In the genomic region with DNA sequence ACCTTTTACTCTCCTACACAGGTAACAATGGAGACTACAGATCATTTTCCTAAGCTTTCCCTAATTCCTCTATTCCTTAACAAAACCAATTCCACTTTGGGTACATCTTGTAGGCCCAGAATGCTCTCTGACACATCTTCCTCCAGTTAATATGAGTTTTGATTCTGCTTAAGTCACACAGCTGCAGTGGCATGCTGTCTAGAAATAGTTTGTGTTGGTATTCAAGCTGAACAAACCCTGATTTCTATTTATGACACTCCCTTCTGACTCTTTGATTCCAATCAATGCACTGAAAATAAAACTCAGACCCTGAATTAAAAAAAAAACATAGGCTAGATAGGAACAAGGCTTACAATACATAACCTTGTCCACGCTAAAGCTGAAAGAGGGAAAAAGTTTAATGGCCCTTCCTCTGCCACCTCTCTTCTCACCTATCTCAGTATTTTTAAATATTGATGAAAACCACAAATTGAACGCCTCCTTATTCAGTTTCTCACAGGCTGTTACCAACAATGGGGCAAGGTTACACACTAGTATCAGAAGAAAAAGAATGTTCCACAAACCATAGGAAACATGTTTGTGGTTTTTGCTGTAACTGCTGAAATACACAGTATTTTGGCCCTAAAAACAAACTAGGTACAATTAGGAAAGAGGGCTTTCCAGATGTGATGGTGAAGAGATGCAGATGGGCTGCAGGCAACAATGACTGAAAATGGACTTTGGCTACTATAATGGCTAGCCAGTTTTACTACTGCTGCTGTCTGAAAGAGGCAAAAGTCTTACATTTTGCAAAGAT, we compare ENCODE assay signal across 14 cellular contexts. TPM values are rescaled to one million over a fixed set of nuclear protein-coding genes. Genes with fewer than 3 reads are reported as not detected.
DNase-seq lines count a peak whose midpoint lies in the region; ATAC-seq and TF ChIP-seq lines count a peak whose summit lies in the region.
"Had no signal": no experiment of that assay in that cellular context is flagged by ENCODE, and none has a peak within 500 bp of the region (broad histone marks: within the 10 kb centered on the region; RNA-seq: fewer than 3 reads in every experiment).

No MANE protein-coding gene starts in this region.

- peak overlapping the region; percentile 53 for H3K4me2 ChIP-seq in MM.1S (ENCODE audit: low read depth, low read length)

- H3K27ac ChIP-seq in MM.1S (ENCODE audit: low read length): peak overlapping the region; percentile 84
- H3K27ac ChIP-seq: esophagus squamous epithelium, SK-N-MC had no signal

- H2AFZ ChIP-seq in MM.1S (ENCODE audit: low read length): 0 out of 2 replicates have a peak overlapping the region, but pooled peaks have one; percentile 5

- TF ChIP-seq CTCF in MM.1S (IDR thresholded peaks at IDR 0.05; ENCODE audit: low read length): no peak
- TF ChIP-seq CTCF in fibroblast of the aortic adventitia (IDR thresholded peaks at IDR 0.05; ENCODE audit: insufficient read depth, low read length): no peak

- 0 out of 2 replicates have a peak overlapping the region, but pooled peaks have one; percentile 1 for H3K4me3 ChIP-seq in MM.1S (ENCODE audit: low read length)
- H3K4me3 ChIP-seq in fibroblast of the aortic adventitia (ENCODE audit: low read depth, low read length): no peak overlapping the region
- H3K4me3 ChIP-seq: esophagus squamous epithelium, mucosa of descending colon, SK-N-MC had no signal

- no peaks in the 10 kb centered on the region for H3K9me2 ChIP-seq in MM.1S (replicated peaks; ENCODE audit: insufficient read depth, low read length)

- peak overlapping the region; percentile 19; the same call in 1 of the 2 replicates for H3K9ac ChIP-seq in MM.1S (ENCODE audit: low read length)

- H4K20me1 ChIP-seq in MM.1S (ENCODE audit: insufficient read depth, low read length): no peaks in the 10 kb centered on the region

- no peaks in the 10 kb centered on the region for H3K9me3 ChIP-seq in MM.1S (replicated peaks; ENCODE audit: insufficient read depth, low read length)
- H3K9me3 ChIP-seq: esophagus squamous epithelium, mucosa of descending colon had no signal

- no peaks in the 10 kb centered on the region for H3K36me3 ChIP-seq in MM.1S (replicated peaks; ENCODE audit: insufficient read depth, low read length)

- DNase-seq in GM03348 (ENCODE audit: low spot score): peak; percentile 7
- peak; percentile 88 for DNase-seq in MM.1S
- peak; percentile 1 for DNase-seq in fibroblast of the aortic adventitia (ENCODE audit: low read depth)
- DNase-seq in cerebellar nuclear complex (lab: John Stamatoyannopoulos, UW): no peak
- no peak for DNase-seq in NCI-H748 (lab: John Stamatoyannopoulos, UW; ENCODE audit: unreplicated experiment)
- DNase-seq in NCI-H1092 (lab: John Stamatoyannopoulos, UW): no peak
- DNase-seq: activated CD4-positive, CD25-positive, alpha-beta regulatory T cell; esophagus squamous epithelium; GOT3; mucosa of descending colon; NCI-H2029; substantia nigra had no signal

- peaks cover 48% of the 10 kb centered on the region for H3K4me1 ChIP-seq in MM.1S (ENCODE audit: low read length)
- H3K4me1 ChIP-seq: esophagus squamous epithelium had no signal

- peak; percentile 81 for ATAC-seq in GM19372 (IDR thresholded peaks at IDR 0.05; ENCODE audit: low read depth, unreplicated experiment)
- ATAC-seq: mucosa of descending colon had no signal

- peaks cover 34% of the 10 kb centered on the region for H3F3A ChIP-seq in MM.1S (ENCODE audit: insufficient read depth, low read length)

- no peaks in the 10 kb centered on the region for H3K27me3 ChIP-seq in MM.1S (replicated peaks; ENCODE audit: insufficient read depth, low read length)
- H3K27me3 ChIP-seq: esophagus squamous epithelium had no signal

- H3K79me2 ChIP-seq in MM.1S (ENCODE audit: low read length): no peaks in the 10 kb centered on the region

RNA-seq across cellular contexts. Expression of a gene that starts 35.7 kb away (rescaled TPM):
- 13.7 and 16.4 TPM in 2 replicates for total RNA-seq in fibroblast of the aortic adventitia (ENCODE audit: low replicate concordance)

Comparison
In these comparisons a context has a peak if more than half of its experiments do, and no peak if none do; other contexts are left out.
1. DNase-seq: peak in GM03348 (single experiment), MM.1S (single experiment) and fibroblast of the aortic adventitia (single experiment); none in cerebellar nuclear complex (0 of 2), NCI-H748 (single experiment) and NCI-H1092 (single experiment).